Comparison of ENCODE assay signal across 27 cellular contexts in the genomic region with DNA sequence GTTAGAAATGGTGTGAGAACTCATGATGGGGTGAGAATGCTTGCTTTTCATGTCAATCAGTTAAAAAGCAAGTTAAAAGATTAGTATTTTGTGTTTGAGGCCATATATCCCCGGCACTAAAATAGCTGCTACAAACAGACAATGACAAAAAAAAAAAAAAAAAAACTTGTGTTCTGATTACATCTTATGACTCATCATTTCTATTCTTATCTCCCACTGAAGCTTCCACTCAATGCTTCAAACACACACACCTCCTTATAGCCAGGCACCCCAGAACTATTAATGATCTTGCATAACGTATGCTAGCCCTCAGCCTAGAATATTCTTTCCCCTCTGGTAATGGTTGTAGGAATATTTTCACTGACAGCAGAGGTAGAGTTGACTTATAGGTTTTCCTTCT.
"Had no signal": no experiment of that assay in that cellular context is flagged by ENCODE, and none has a peak within 500 bp of the region (broad histone marks: within the 10 kb centered on the region; RNA-seq: fewer than 3 reads in every experiment).

No MANE protein-coding gene starts in this region.

- H3K27ac Mint-ChIP-seq: activated CD4-positive, alpha-beta T cell treated with anti-CD3 and anti-CD28 coated beads, Interleukin-2, amount 10 ng/mL, durations not matched to agents 7 days and 5 days; activated naive CD8-positive, alpha-beta T cell; activated T-cell treated with anti-CD3 and anti-CD28 coated beads, Interleukin-2, amount 50 U/mL, for 24 hours; activated T-helper 17 cell treated with anti-CD3 and anti-CD28 coated beads, Interleukin-2, amount 50 U/mL, for 72 hours; effector memory CD8-positive, alpha-beta T cell; immature natural killer cell; naive thymus-derived CD4-positive, alpha-beta T cell; neural progenitor cell; stimulated activated naive B cell treated with anti-CD40 and anti-IgM and Interleukin-4, amounts not matched to agents 10 μg/mL and 1 μg/mL and 100 μg/mL, for 72 hours had no signal

- H3K9me3 ChIP-seq: adrenal gland, breast epithelium, sigmoid colon, transverse colon had no signal

- H3K27me3 Mint-ChIP-seq: activated CD4-positive, alpha-beta T cell treated with anti-CD3 and anti-CD28 coated beads, Interleukin-2, amount 10 ng/mL, durations not matched to agents 7 days and 5 days; activated naive CD8-positive, alpha-beta T cell; activated T-cell treated with anti-CD3 and anti-CD28 coated beads, Interleukin-2, amount 50 U/mL, for 24 hours; activated T-helper 17 cell treated with anti-CD3 and anti-CD28 coated beads, Interleukin-2, amount 50 U/mL, for 72 hours; central memory CD8-positive, alpha-beta T cell; effector memory CD8-positive, alpha-beta T cell; naive thymus-derived CD4-positive, alpha-beta T cell; stimulated activated naive B cell treated with anti-CD40 and anti-IgM and Interleukin-4, amounts not matched to agents 10 μg/mL and 1 μg/mL and 100 μg/mL, for 72 hours had no signal

- H3K36me3 ChIP-seq: adrenal gland, breast epithelium, neural progenitor cell, sigmoid colon, transverse colon, WERI-Rb-1 had no signal

- H3K27ac ChIP-seq: adrenal gland, breast epithelium, hepatocyte, neural progenitor cell, sigmoid colon, transverse colon, WERI-Rb-1 had no signal

- H3K27me3 ChIP-seq: adrenal gland, breast epithelium, hepatocyte, neural progenitor cell, sigmoid colon, transverse colon had no signal

- FAIRE-seq: colon, endothelial cell of umbilical vein, urothelium cell line had no signal

- DNase-seq: activated CD4-positive, alpha-beta T cell treated with anti-CD3 and anti-CD28 coated beads, Interleukin-2, amount 10 ng/mL, durations not matched to agents 7 days and 5 days; activated CD4-positive, CD25-positive, alpha-beta regulatory T cell treated with anti-CD3 and anti-CD28 coated beads, Interleukin-2, amount 50 U/mL, for 72 hours; activated T-cell treated with anti-CD3 and anti-CD28 coated beads, Interleukin-2, amount 50 U/mL, for 24 hours; adrenal gland; effector memory CD8-positive, alpha-beta T cell; foreskin melanocyte; immature natural killer cell; naive thymus-derived CD4-positive, alpha-beta T cell; sigmoid colon; stimulated activated CD4-positive, alpha-beta T cell treated with anti-CD3 and anti-CD28 coated beads, Interleukin-15, amount 100 ng/mL, for 24 hours; stimulated activated CD8-positive, alpha-beta memory T cell treated with anti-CD3 and anti-CD28 coated beads, Interleukin-4, amount 100 ng/mL, for 48 hours; stimulated activated naive B cell treated with anti-CD40 and anti-IgM and Interleukin-4, amounts not matched to agents 10 μg/mL and 1 μg/mL and 100 μg/mL, for 72 hours; transverse colon; WERI-Rb-1 had no signal

- ATAC-seq: activated T-helper 17 cell treated with anti-CD3 and anti-CD28 coated beads, Interleukin-2, amount 50 U/mL, for 72 hours; effector memory CD8-positive, alpha-beta T cell; esophagus mucosa; left lobe of liver; naive thymus-derived CD4-positive, alpha-beta T cell; stimulated activated naive B cell treated with anti-CD40 and anti-IgM and Interleukin-4, amounts not matched to agents 10 μg/mL and 1 μg/mL and 100 μg/mL, for 72 hours had no signal

- H3K36me3 Mint-ChIP-seq: activated naive CD8-positive, alpha-beta T cell; immature natural killer cell; naive thymus-derived CD4-positive, alpha-beta T cell; neural progenitor cell; stimulated activated naive B cell treated with anti-CD40 and anti-IgM and Interleukin-4, amounts not matched to agents 10 μg/mL and 1 μg/mL and 100 μg/mL, for 72 hours had no signal

- H3K4me3 ChIP-seq: adrenal gland, breast epithelium, hepatocyte, lung, neural progenitor cell, sigmoid colon, smooth muscle cell, transverse colon had no signal

- H3K4me3 Mint-ChIP-seq: activated CD4-positive, alpha-beta T cell treated with anti-CD3 and anti-CD28 coated beads, Interleukin-2, amount 10 ng/mL, durations not matched to agents 7 days and 5 days; activated naive CD8-positive, alpha-beta T cell; activated T-cell treated with anti-CD3 and anti-CD28 coated beads, Interleukin-2, amount 50 U/mL, for 24 hours; activated T-helper 17 cell treated with anti-CD3 and anti-CD28 coated beads, Interleukin-2, amount 50 U/mL, for 72 hours; central memory CD8-positive, alpha-beta T cell; effector memory CD8-positive, alpha-beta T cell; immature natural killer cell; naive thymus-derived CD4-positive, alpha-beta T cell; neural progenitor cell; stimulated activated naive B cell treated with anti-CD40 and anti-IgM and Interleukin-4, amounts not matched to agents 10 μg/mL and 1 μg/mL and 100 μg/mL, for 72 hours had no signal

- H3K9me3 Mint-ChIP-seq: activated T-helper 17 cell treated with anti-CD3 and anti-CD28 coated beads, Interleukin-2, amount 50 U/mL, for 72 hours; neural progenitor cell; stimulated activated naive B cell treated with anti-CD40 and anti-IgM and Interleukin-4, amounts not matched to agents 10 μg/mL and 1 μg/mL and 100 μg/mL, for 72 hours had no signal

- H3K4me1 Mint-ChIP-seq: activated CD4-positive, alpha-beta T cell treated with anti-CD3 and anti-CD28 coated beads, Interleukin-2, amount 10 ng/mL, durations not matched to agents 7 days and 5 days; activated T-helper 17 cell treated with anti-CD3 and anti-CD28 coated beads, Interleukin-2, amount 50 U/mL, for 72 hours; central memory CD8-positive, alpha-beta T cell; immature natural killer cell; naive thymus-derived CD4-positive, alpha-beta T cell; neural progenitor cell; stimulated activated naive B cell treated with anti-CD40 and anti-IgM and Interleukin-4, amounts not matched to agents 10 μg/mL and 1 μg/mL and 100 μg/mL, for 72 hours had no signal

- H3K4me1 ChIP-seq: adrenal gland, breast epithelium, neural progenitor cell, sigmoid colon, transverse colon had no signal
